Comparison of ENCODE assay signal across 1 cellular context in the genomic region with DNA sequence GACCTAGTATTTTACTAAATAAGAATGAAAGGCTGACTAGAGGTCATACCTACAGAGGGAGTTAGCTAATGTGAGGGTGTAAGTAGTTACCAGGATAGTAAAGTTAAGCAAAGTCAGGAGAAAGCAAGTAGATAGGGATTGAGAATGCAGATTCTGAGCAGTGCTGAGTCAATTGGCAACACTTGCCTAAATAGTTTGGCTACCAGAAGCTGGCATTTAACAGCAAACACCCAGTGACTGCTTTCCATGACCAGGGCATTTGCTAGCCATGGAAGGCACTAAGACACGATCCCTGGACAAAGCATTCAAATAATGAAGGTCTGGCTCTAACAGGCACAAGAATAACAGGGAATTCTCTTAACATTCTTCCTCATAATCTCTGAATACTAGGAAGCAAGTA.
TF ChIP-seq lines count a peak whose summit lies in the region.

No MANE protein-coding gene starts in this region.

TF ChIP-seq in GM12878, 131 proteins besides CTCF, POLR2A, EP300 and RAD21 (continued from another document):
- TF ChIP-seq RUNX3 (IDR thresholded peaks at IDR 0.05; ENCODE audit: low read length) (no peak), ESRRA (IDR thresholded peaks at IDR 0.05; ENCODE audit: low read length) (no peak), MEF2B (IDR thresholded peaks at IDR 0.05; ENCODE audit: partially characterized antibody, poor library complexity, severe bottlenecking) (no peak)
- TF ChIP-seq, protein P1, sequence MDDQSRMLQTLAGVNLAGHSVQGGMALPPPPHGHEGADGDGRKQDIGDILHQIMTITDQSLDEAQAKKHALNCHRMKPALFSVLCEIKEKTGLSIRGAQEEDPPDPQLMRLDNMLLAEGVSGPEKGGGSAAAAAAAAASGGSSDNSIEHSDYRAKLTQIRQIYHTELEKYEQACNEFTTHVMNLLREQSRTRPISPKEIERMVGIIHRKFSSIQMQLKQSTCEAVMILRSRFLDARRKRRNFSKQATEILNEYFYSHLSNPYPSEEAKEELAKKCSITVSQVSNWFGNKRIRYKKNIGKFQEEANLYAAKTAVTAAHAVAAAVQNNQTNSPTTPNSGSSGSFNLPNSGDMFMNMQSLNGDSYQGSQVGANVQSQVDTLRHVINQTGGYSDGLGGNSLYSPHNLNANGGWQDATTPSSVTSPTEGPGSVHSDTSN (IDR thresholded peaks at IDR 0.05; ENCODE audit: insufficient replicate concordance, low read depth, low read length): no peak
